1 cellular context compared by ENCODE assay signal in genomic region chr7:98211676-98212531, GRCh38.
A peak's percentile ranks its signal among the peaks of the same experiment; 100 is the strongest.
TF ChIP-seq lines count a peak whose summit lies in the region.

No MANE protein-coding gene starts in this region.

TF ChIP-seq in HepG2, 621 proteins besides CTCF, POLR2A, EP300 and RAD21 (continued from another document and continues in another):
- peak; percentile 95 for TF ChIP-seq PAXIP1 (CRISPR knock-in tag; conservative IDR thresholded peaks at IDR 0.05)
- TF ChIP-seq DZIP1 (CRISPR knock-in tag; IDR thresholded peaks at IDR 0.05): no peak
- TF ChIP-seq ZNF296 (CRISPR knock-in tag; conservative IDR thresholded peaks at IDR 0.05): peak; percentile 81; the same call in 1 of the 2 replicates
- peak; percentile 78; the same call in 1 of the 2 replicates for TF ChIP-seq ZMYM2 (CRISPR knock-in tag; IDR thresholded peaks at IDR 0.05)
- TF ChIP-seq ZNF788 (CRISPR knock-in tag; IDR thresholded peaks at IDR 0.05; ENCODE audit: borderline replicate concordance): peak; percentile 42; the same call in 1 of the 2 replicates
- TF ChIP-seq ZNF746 (CRISPR knock-in tag; IDR thresholded peaks at IDR 0.05): peak; percentile 91
- TF ChIP-seq MEIS2 (CRISPR knock-in tag; IDR thresholded peaks at IDR 0.05): 0 out of 2 replicates have a peak, but pooled peaks have one; percentile 31
- no peak for TF ChIP-seq ZNF17 (CRISPR knock-in tag; IDR thresholded peaks at IDR 0.05)
- TF ChIP-seq FOXC1 (CRISPR knock-in tag; IDR thresholded peaks at IDR 0.05; ENCODE audit: borderline replicate concordance): 0 out of 2 replicates have a peak, but pooled peaks have one; percentile 41
- TF ChIP-seq ZMYM3 (CRISPR knock-in tag; IDR thresholded peaks at IDR 0.05): peak; percentile 93
- no peak for TF ChIP-seq E2F1 (CRISPR knock-in tag; IDR thresholded peaks at IDR 0.05)
- TF ChIP-seq ZNF704 (CRISPR knock-in tag; IDR thresholded peaks at IDR 0.05; ENCODE audit: borderline replicate concordance): no peak
- no peak for TF ChIP-seq FLYWCH1 (CRISPR knock-in tag; IDR thresholded peaks at IDR 0.05)
- TF ChIP-seq GZF1 (CRISPR knock-in tag; IDR thresholded peaks at IDR 0.05): no peak
- TF ChIP-seq MBD4 (IDR thresholded peaks at IDR 0.05; ENCODE audit: borderline replicate concordance, low read length): no peak
- TF ChIP-seq ZNF30 (CRISPR knock-in tag; IDR thresholded peaks at IDR 0.05): no peak
- no peak for TF ChIP-seq THYN1 (CRISPR knock-in tag; IDR thresholded peaks at IDR 0.05; ENCODE audit: borderline replicate concordance, low read depth)
- no peak for TF ChIP-seq ZZZ3 (CRISPR knock-in tag; IDR thresholded peaks at IDR 0.05; ENCODE audit: borderline replicate concordance)
- TF ChIP-seq USF2 (IDR thresholded peaks at IDR 0.05; ENCODE audit: low read depth, low read length): no peak; the same call in 1 of the 2 replicates
- TF ChIP-seq USF2 (CRISPR knock-in tag; IDR thresholded peaks at IDR 0.05; ENCODE audit: borderline replicate concordance): 0 out of 2 replicates have a peak, but pooled peaks have one; percentile 22
- TF ChIP-seq KLF9 (CRISPR knock-in tag; IDR thresholded peaks at IDR 0.05; ENCODE audit: low read depth): no peak
- TF ChIP-seq FUBP1 (CRISPR knock-in tag; IDR thresholded peaks at IDR 0.05; ENCODE audit: borderline replicate concordance): no peak
- no peak for TF ChIP-seq ZNF34 (CRISPR knock-in tag; IDR thresholded peaks at IDR 0.05; ENCODE audit: borderline replicate concordance)
- TF ChIP-seq MIXL1 (CRISPR knock-in tag; IDR thresholded peaks at IDR 0.05): peak; percentile 48; the same call in 1 of the 2 replicates
- TF ChIP-seq ZFP82 (CRISPR knock-in tag; IDR thresholded peaks at IDR 0.05; ENCODE audit: borderline replicate concordance): peak; percentile 78; the same call in 1 of the 2 replicates
- peak; percentile 97 for TF ChIP-seq FOSL2 (CRISPR knock-in tag; IDR thresholded peaks at IDR 0.05)
- peak; percentile 92 for TF ChIP-seq HIC2 (CRISPR knock-in tag; IDR thresholded peaks at IDR 0.05; ENCODE audit: low read depth)
- TF ChIP-seq ZBTB21 (CRISPR knock-in tag; IDR thresholded peaks at IDR 0.05): no peak
- no peak for TF ChIP-seq EZH2 (conservative IDR thresholded peaks at IDR 0.05; ENCODE audit: low read depth, low read length)
- 0 out of 2 replicates have a peak, but pooled peaks have one; percentile 58 for TF ChIP-seq TFDP2 (CRISPR knock-in tag; IDR thresholded peaks at IDR 0.05)
- TF ChIP-seq ARNT (IDR thresholded peaks at IDR 0.05): no peak
- TF ChIP-seq CSRNP1 (CRISPR knock-in tag; IDR thresholded peaks at IDR 0.05): peak; percentile 59; the same call in 1 of the 2 replicates
- no peak for TF ChIP-seq FOXK2 (IDR thresholded peaks at IDR 0.05)
- TF ChIP-seq ADNP (CRISPR knock-in tag; IDR thresholded peaks at IDR 0.05): no peak
- TF ChIP-seq TFDP1 (CRISPR knock-in tag; IDR thresholded peaks at IDR 0.05; ENCODE audit: borderline replicate concordance): peak; percentile 15; the same call in 1 of the 2 replicates
- TF ChIP-seq MAF1 (CRISPR knock-in tag; IDR thresholded peaks at IDR 0.05; ENCODE audit: borderline replicate concordance): no peak
- TF ChIP-seq ZNF691 (CRISPR knock-in tag; IDR thresholded peaks at IDR 0.05; ENCODE audit: borderline replicate concordance, low read depth): peak; percentile 60; the same call in 1 of the 2 replicates
- TF ChIP-seq ZEB1 (IDR thresholded peaks at IDR 0.05; ENCODE audit: insufficient replicate concordance, low read depth): no peak
- no peak for TF ChIP-seq ZNF207 (IDR thresholded peaks at IDR 0.05; ENCODE audit: borderline replicate concordance)
- TF ChIP-seq IRX3 (CRISPR knock-in tag; IDR thresholded peaks at IDR 0.05; ENCODE audit: borderline replicate concordance, low read depth): no peak
- no peak for TF ChIP-seq SNAPC5 (CRISPR knock-in tag; IDR thresholded peaks at IDR 0.05; ENCODE audit: borderline replicate concordance)
- TF ChIP-seq KLF13 (CRISPR knock-in tag; IDR thresholded peaks at IDR 0.05): no peak
